Comparison of ENCODE assay signal across 1 cellular context in the genomic region with DNA sequence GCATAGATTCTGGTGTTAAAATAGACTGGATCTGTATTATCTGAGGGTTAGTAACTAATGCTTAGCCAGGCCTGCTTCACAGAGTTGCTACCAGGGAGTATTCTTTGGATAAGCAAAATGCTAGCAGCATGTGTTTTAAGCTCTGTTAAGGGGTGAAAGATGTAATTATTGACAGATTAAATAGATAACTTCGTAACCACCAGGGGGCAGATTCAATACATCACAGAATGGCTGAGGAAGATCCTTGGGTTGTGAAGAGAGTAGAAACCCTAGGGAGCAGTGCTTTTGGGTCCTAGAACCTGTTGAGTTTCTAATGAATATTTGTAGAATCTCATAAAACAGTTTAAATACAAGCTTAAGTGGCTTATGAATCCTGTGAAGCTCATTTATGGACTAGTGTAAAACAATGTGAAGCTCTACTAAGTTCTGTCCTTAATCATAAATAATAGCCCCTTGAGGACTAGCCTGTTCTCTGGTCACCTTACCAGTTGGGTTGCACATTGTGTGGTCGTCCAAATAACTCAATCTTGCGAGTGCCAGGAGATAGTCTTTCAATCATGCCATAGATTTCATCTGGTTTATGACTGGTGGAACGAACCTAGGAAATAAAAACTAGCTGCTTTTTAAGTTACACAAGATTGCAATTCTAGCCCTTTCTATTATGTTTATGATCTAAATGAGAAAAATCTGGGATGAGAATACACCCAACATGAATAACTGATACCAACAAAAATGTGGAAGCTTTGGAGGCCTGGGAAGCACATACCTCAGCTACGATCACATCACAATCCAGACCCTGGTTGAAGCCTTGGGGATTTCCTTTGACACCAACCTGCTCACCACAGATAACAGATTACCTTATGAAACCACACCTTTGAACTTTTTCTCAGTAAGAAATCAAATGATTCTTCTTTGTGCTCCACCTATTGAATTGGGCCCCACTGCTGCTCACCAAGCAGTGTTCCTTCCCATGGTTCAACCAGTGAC.
TF ChIP-seq lines count a peak whose summit lies in the region.

No MANE protein-coding gene starts in this region.

TF ChIP-seq in GM23338, 12 proteins besides CTCF, POLR2A, EP300 and RAD21 (continued from another document):
- TF ChIP-seq, protein P1, sequence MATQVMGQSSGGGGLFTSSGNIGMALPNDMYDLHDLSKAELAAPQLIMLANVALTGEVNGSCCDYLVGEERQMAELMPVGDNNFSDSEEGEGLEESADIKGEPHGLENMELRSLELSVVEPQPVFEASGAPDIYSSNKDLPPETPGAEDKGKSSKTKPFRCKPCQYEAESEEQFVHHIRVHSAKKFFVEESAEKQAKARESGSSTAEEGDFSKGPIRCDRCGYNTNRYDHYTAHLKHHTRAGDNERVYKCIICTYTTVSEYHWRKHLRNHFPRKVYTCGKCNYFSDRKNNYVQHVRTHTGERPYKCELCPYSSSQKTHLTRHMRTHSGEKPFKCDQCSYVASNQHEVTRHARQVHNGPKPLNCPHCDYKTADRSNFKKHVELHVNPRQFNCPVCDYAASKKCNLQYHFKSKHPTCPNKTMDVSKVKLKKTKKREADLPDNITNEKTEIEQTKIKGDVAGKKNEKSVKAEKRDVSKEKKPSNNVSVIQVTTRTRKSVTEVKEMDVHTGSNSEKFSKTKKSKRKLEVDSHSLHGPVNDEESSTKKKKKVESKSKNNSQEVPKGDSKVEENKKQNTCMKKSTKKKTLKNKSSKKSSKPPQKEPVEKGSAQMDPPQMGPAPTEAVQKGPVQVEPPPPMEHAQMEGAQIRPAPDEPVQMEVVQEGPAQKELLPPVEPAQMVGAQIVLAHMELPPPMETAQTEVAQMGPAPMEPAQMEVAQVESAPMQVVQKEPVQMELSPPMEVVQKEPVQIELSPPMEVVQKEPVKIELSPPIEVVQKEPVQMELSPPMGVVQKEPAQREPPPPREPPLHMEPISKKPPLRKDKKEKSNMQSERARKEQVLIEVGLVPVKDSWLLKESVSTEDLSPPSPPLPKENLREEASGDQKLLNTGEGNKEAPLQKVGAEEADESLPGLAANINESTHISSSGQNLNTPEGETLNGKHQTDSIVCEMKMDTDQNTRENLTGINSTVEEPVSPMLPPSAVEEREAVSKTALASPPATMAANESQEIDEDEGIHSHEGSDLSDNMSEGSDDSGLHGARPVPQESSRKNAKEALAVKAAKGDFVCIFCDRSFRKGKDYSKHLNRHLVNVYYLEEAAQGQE (IDR thresholded peaks at IDR 0.05; ENCODE audit: unreplicated experiment), result no peak
- TF ChIP-seq EZH2 (IDR thresholded peaks at IDR 0.05; ENCODE audit: low read depth, unreplicated experiment) (no peak), CREB1 (CRISPR knock-in tag; IDR thresholded peaks at IDR 0.05; ENCODE audit: low read depth) (no peak), NANOG (IDR thresholded peaks at IDR 0.05; ENCODE audit: borderline replicate concordance) (no peak), ZNF331 (CRISPR knock-in tag; IDR thresholded peaks at IDR 0.05; ENCODE audit: low read depth) (no peak), JUNB (IDR thresholded peaks at IDR 0.05; ENCODE audit: unreplicated experiment) (no peak)
